8 cellular contexts compared by ENCODE assay signal in the genomic region with DNA sequence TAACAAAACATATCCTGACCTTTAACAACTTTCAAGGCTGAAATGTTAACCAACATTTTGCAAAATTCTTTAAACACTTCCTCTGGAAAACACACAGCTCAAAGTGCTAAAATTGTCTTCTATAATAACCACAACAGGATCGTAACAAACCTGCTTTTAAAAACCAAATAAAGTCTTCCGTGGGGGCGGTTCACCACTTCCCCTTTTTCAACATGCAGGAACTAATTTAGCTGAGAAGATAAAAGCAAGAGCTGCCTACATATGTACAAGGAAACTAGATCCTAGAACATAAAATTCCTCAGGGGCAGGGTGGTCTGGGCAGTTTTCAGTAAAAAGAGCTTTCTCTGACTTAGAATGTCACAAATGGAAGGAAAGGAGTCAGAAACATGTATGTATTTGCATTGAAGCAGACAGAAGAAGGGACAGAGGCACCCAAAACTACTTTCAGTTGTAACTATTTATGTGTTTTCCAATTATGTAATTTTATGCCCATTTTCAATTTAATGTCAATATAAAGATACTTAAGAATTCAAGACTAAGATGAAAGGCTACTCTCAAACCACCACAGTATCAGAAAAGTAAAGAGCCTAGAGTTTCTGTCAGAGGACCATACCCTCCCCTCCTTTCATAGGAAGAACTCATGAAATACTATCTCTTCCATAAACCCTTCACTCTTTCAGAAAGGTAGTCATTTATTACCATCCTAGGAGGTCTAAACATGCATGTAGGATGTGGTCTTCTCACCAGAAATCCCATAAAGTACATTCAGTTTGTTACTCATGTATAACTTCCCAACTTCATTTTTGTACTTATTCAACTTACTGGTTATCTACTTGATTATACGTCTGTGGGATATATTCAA.
DNase-seq lines count a peak whose midpoint lies in the region; ATAC-seq and TF ChIP-seq lines count a peak whose summit lies in the region.

No MANE protein-coding gene starts in this region.

- H3F3A ChIP-seq in DOHH2 (ENCODE audit: control insufficient read depth, insufficient read depth): no peaks in the 10 kb centered on the region

- peak overlapping the region; percentile 97 for H3K27ac Mint-ChIP-seq in activated B cell treated with CpG ODN at 0.5 μM for 24 hours

- H2BK5ac ChIP-seq in trophoblast cell (ENCODE audit: low read depth, low read length, poor library complexity): no peak overlapping the region

- no peak overlapping the region for H2AK5ac ChIP-seq in trophoblast cell (ENCODE audit: low read length)

- H3K4me3 ChIP-seq in DOHH2 (ENCODE audit: low read length) (peak overlapping the region; percentile 68), trophoblast cell (ENCODE audit: low read depth, low read length) (no peak overlapping the region), sigmoid colon (no peak overlapping the region)

- no peaks in the 10 kb centered on the region for H3K9me2 ChIP-seq in DOHH2 (replicated peaks; ENCODE audit: control insufficient read depth, low read length)

- no CpG with 5 or more reads among the region's 4 CpGs for WGBS in trophoblast cell (ENCODE audit: extremely low coverage, insufficient coverage, insufficient read length)
- WGBS in sigmoid colon, 2 donors: 29 to 33% methylated on average over 4 of the region's 4 CpGs

- H3K79me1 ChIP-seq in trophoblast cell (ENCODE audit: low read length): no peaks in the 10 kb centered on the region

- TF ChIP-seq EP300 in sigmoid colon (IDR thresholded peaks at IDR 0.05): no peak

- no peak for TF ChIP-seq POLR2A in sigmoid colon (IDR thresholded peaks at IDR 0.05)

- no peak overlapping the region for H3K9ac ChIP-seq in trophoblast cell (ENCODE audit: low read length)

- POLR2A ChIA-PET in activated B cell treated with CpG ODN at 0.5 μM for 24 hours (lab: Charles Lee): interaction anchor here (0.6 to 1.4 kb wide), 5 partner anchors 17 to 235 kb away, joined by 3 to 10 read pairs (median 4); partner anchors contain the start of gene RASA1

- no peak overlapping the region for H4K12ac ChIP-seq in trophoblast cell (ENCODE audit: low read depth, low read length)

- H3K4me2 ChIP-seq in DOHH2 (ENCODE audit: low read length) (peak overlapping the region; percentile 70), trophoblast cell (ENCODE audit: low read length) (no peak overlapping the region)

- H3K9me3 ChIP-seq in DOHH2 (ENCODE audit: control insufficient read depth, insufficient read depth, low read length) (no peaks in the 10 kb centered on the region), trophoblast cell (ENCODE audit: insufficient read depth, low read depth, low read length) (peaks cover 3% of the 10 kb centered on the region), sigmoid colon (no peaks in the 10 kb centered on the region)

- no peak overlapping the region for H4K91ac ChIP-seq in trophoblast cell (ENCODE audit: low read depth, low read length)

- peaks cover 3% of the 10 kb centered on the region for H3K9me3 Mint-ChIP-seq in activated B cell treated with CpG ODN at 0.5 μM for 24 hours

- H3K79me2 ChIP-seq in DOHH2 (ENCODE audit: control insufficient read depth, low read length): no peaks in the 10 kb centered on the region
- H3K79me2 ChIP-seq in trophoblast cell (ENCODE audit: control insufficient read depth, insufficient read depth, low read length, poor library complexity): no peaks in the 10 kb centered on the region

- H4K8ac ChIP-seq in trophoblast cell (ENCODE audit: low read depth, low read length): no peak overlapping the region

- H3K4ac ChIP-seq in trophoblast cell (ENCODE audit: low read depth, low read length): no peak overlapping the region

- H3K27me3 ChIP-seq in DOHH2 (ENCODE audit: control insufficient read depth, low read length): no peaks in the 10 kb centered on the region
- no peaks in the 10 kb centered on the region for H3K27me3 ChIP-seq in trophoblast cell (ENCODE audit: insufficient read depth, low read length)
- H3K27me3 ChIP-seq in sigmoid colon: no peaks in the 10 kb centered on the region

- intact Hi-C loops in activated B cell treated with CpG ODN at 0.5 μM for 24 hours (cut with micrococcal nuclease) (loop anchor here (1.0 to 5.0 kb wide), 5 partner anchors 22 to 1186 kb away; partner anchors contain the start of genes CCNH, COX7C and TMEM161B), sigmoid colon (cut with DNase I) (no loop called here)

- no peak overlapping the region for H2AFZ ChIP-seq in trophoblast cell (ENCODE audit: insufficient read depth, low read length, poor library complexity)

- no peak overlapping the region for H2BK120ac ChIP-seq in trophoblast cell (ENCODE audit: insufficient read depth, low read length, poor library complexity)

- H3K23ac ChIP-seq in trophoblast cell (ENCODE audit: low read length): no peak overlapping the region

- H3K4me3 Mint-ChIP-seq in activated B cell treated with CpG ODN at 0.5 μM for 24 hours: peak overlapping the region; percentile 79

- peaks cover 57% of the 10 kb centered on the region for H3K4me1 Mint-ChIP-seq in activated B cell treated with CpG ODN at 0.5 μM for 24 hours

- no peak overlapping the region for H2BK12ac ChIP-seq in trophoblast cell (ENCODE audit: low read length)

- no peak overlapping the region for H3K14ac ChIP-seq in trophoblast cell (ENCODE audit: low read length)

- no peak for TF ChIP-seq CTCF in DOHH2 (IDR thresholded peaks at IDR 0.05; ENCODE audit: low read depth, low read length, poor library complexity, severe bottlenecking)
- TF ChIP-seq CTCF in activated B cell treated with CpG ODN at 0.5 μM for 24 hours (IDR thresholded peaks at IDR 0.05): no peak
- TF ChIP-seq CTCF in sigmoid colon (IDR thresholded peaks at IDR 0.05): no peak

- H3K36me3 ChIP-seq in DOHH2 (ENCODE audit: control insufficient read depth, low read length) (no peaks in the 10 kb centered on the region), trophoblast cell (ENCODE audit: control insufficient read depth in 1 of 2, insufficient read depth in 2 of 2, low read length in 2 of 2) (no peaks in the 10 kb centered on the region), sigmoid colon (no peaks in the 10 kb centered on the region)

- no peaks in the 10 kb centered on the region for H3K36me3 Mint-ChIP-seq in activated B cell treated with CpG ODN at 0.5 μM for 24 hours (ENCODE audit: low read depth)

- H3K4me1 ChIP-seq in DOHH2 (ENCODE audit: control insufficient read depth, low read length) (peaks cover 38% of the 10 kb centered on the region), trophoblast cell (ENCODE audit: control insufficient read depth in 1 of 2, insufficient read depth in 2 of 2, low read length in 2 of 2) (no peaks in the 10 kb centered on the region), sigmoid colon (no peaks in the 10 kb centered on the region)

- no peak overlapping the region for H3K18ac ChIP-seq in trophoblast cell (ENCODE audit: low read length)

- H3K27ac ChIP-seq in DOHH2 (ENCODE audit: low read depth, low read length) (peak overlapping the region; percentile 49), trophoblast cell (ENCODE audit: low read depth, low read length) (no peak overlapping the region), sigmoid colon (no peak overlapping the region)

- ATAC-seq in GM19397 (IDR thresholded peaks at IDR 0.05; ENCODE audit: unreplicated experiment): peak; percentile 89
- ATAC-seq in HG03342 (IDR thresholded peaks at IDR 0.05; ENCODE audit: unreplicated experiment): peak; percentile 94
- peak; percentile 90 for ATAC-seq in activated B cell treated with CpG ODN at 0.5 μM for 24 hours (ENCODE audit: low read depth)

- no peak for DNase-seq in activated B cell treated with CpG ODN at 0.5 μM for 24 hours
- peak; percentile 34 for DNase-seq in mucosa of gallbladder (ENCODE audit: low spot score)
- DNase-seq in trophoblast cell: no peak
- DNase-seq in activated CD4-positive, CD25-positive, alpha-beta regulatory T cell treated with anti-CD3 and anti-CD28 coated beads, Interleukin-2, amount 50 U/mL, for 72 hours: no peak
- no peak for DNase-seq in sigmoid colon

- CTCF ChIA-PET in activated B cell treated with CpG ODN at 0.5 μM for 24 hours (lab: Charles Lee): interaction anchor here (0.5 kb wide), 1 partner anchor 36 kb away, joined by 3 read pairs; no protein-coding TSS in a partner anchor

- H4K20me1 ChIP-seq in DOHH2 (ENCODE audit: control insufficient read depth, insufficient read depth, low read depth, low read length): no peaks in the 10 kb centered on the region

- H3K27me3 Mint-ChIP-seq in activated B cell treated with CpG ODN at 0.5 μM for 24 hours: no peaks in the 10 kb centered on the region
